In the genomic region with DNA sequence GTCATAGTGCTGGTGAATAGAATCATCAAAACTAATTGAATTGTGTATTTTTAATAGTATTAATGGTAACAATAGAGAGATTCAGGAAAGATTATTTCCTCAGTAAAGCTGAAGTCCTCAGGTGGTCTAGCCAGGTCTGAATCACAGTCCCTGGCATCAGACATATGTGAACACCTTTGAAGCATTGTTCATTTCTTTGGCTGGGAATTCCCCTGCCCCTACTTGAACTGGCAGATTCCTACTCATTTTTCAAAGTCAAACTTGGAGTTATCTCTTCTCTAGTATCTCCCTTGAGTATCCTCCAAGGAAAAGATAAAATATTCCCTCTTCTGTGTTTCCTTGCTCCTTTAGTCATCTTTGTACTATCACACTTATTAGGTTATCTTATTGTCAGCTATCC, we compare ENCODE assay signal across 23 cellular contexts.
DNase-seq lines count a peak whose midpoint lies in the region; ATAC-seq, FAIRE-seq and TF ChIP-seq lines count a peak whose summit lies in the region.
"Had no signal": no experiment of that assay in that cellular context is flagged by ENCODE, and none has a peak within 500 bp of the region (broad histone marks: within the 10 kb centered on the region; RNA-seq: fewer than 3 reads in every experiment).

No MANE protein-coding gene starts in this region.

- H3K4me3 ChIP-seq in bronchial epithelial cell (ENCODE audit: low read depth, low read length) (no peak overlapping the region), coronary artery (no peak overlapping the region)
- H3K4me3 ChIP-seq: BLaER1, GM23248 had no signal

- FAIRE-seq in bronchial epithelial cell (lab: Jason Lieb, UNC): no peak
- FAIRE-seq: A204.1, GM12892, GM19239, H1 had no signal

- DNase-seq in DMS53 (lab: John Stamatoyannopoulos, UW) (peak; percentile 14), DMS53 treated with DMSO at 0.1 percent for 48 hours (lab: John Stamatoyannopoulos, UW; ENCODE audit: unreplicated experiment) (no peak), HK-2 (ENCODE audit: unreplicated experiment) (peak; percentile 1), bronchial epithelial cell (ENCODE audit: low read depth) (peak; percentile 49), kidney tubule cell (ENCODE audit: low spot score) (peak; percentile 63), GM10248 (ENCODE audit: extremely low spot score) (no peak), coronary artery (ENCODE audit: low spot score) (no peak)
- DNase-seq: Caco-2; CD4-positive, CD25-positive, alpha-beta regulatory T cell; CD8-positive, alpha-beta T cell; DMS79 treated with DMSO at 0.1 percent for 48 hours; GF-D8; GM23248; H7; HCEC 1CT had no signal

- no peak overlapping the region for H3K27ac ChIP-seq in coronary artery
- H3K27ac ChIP-seq: 22Rv1, BLaER1, C4-2B, GM23248 had no signal

- TF ChIP-seq CTCF in bronchial epithelial cell (IDR thresholded peaks at IDR 0.05; ENCODE audit: insufficient read depth, low read length, severe bottlenecking) (no peak), GM10248 (IDR thresholded peaks at IDR 0.05; ENCODE audit: control extremely low read depth, extremely low read depth, low read depth, missing control alignments) (no peak), coronary artery (IDR thresholded peaks at IDR 0.05) (no peak)

- POLR2A ChIA-PET in GM10248 (lab: Yijun Ruan, JAX): no interaction called here

- CTCF ChIA-PET in GM10248 (lab: Yijun Ruan, JAX): interaction anchor here (1.4 kb wide), 1 partner anchor 38 kb away, joined by 3 read pairs; no protein-coding TSS in a partner anchor

- no peaks in the 10 kb centered on the region for H3K27me3 ChIP-seq in bronchial epithelial cell (ENCODE audit: control insufficient read depth, insufficient read depth, low read length)
- H3K27me3 ChIP-seq: BLaER1 had no signal

- no peak for ATAC-seq in HG03439 (IDR thresholded peaks at IDR 0.05; ENCODE audit: unreplicated experiment)
- ATAC-seq: CD8-positive, alpha-beta T cell had no signal

- no peaks in the 10 kb centered on the region for H3K36me3 ChIP-seq in bronchial epithelial cell (ENCODE audit: control insufficient read depth, insufficient read depth, low read length)
- H3K36me3 ChIP-seq: BLaER1 had no signal

Comparison
In these comparisons a context has a peak if more than half of its experiments do, and no peak if none do; other contexts are left out.
1. DNase-seq: peak in DMS53 (single experiment), HK-2 (single experiment), bronchial epithelial cell (single experiment) and kidney tubule cell (single experiment); none in DMS53 treated with DMSO at 0.1 percent for 48 hours (single experiment), GM10248 (single experiment) and coronary artery (single experiment).